8 cellular contexts compared by ENCODE assay signal in genomic region chr14:52067873-52068740, GRCh38. TPM values are rescaled to one million over a fixed set of nuclear protein-coding genes. Genes with fewer than 3 reads are reported as not detected.
DNase-seq lines count a peak whose midpoint lies in the region; TF ChIP-seq lines count a peak whose summit lies in the region.

No MANE protein-coding gene starts in this region.

- H3K4me1 Mint-ChIP-seq in MCF 10A (ENCODE audit: insufficient read depth, unreplicated experiment) = peaks cover 9% of the 10 kb centered on the region

- no TSS peak for BruUV-seq in MCF 10A (replicated peaks; lab: Mats Ljungman, UMichigan)

- POLR2A ChIA-PET in MCF 10A (lab: Yijun Ruan, JAX) = interaction anchor here (0.6 to 0.9 kb wide), 2 partner anchors 9 to 12 kb away, joined by 3 read pairs; no protein-coding TSS in a partner anchor

- no peaks in the 10 kb centered on the region for H3K27me3 Mint-ChIP-seq in MCF 10A (ENCODE audit: insufficient read depth, unreplicated experiment)

- no peaks in the 10 kb centered on the region for H3K36me3 Mint-ChIP-seq in MCF 10A (ENCODE audit: insufficient read depth, unreplicated experiment)

- H3K9me3 ChIP-seq in MG63 (no peaks in the 10 kb centered on the region), stomach smooth muscle (ENCODE audit: control insufficient read depth in 2 of 2, low read length in 2 of 2) (no peaks in the 10 kb centered on the region)

- DNase-seq in COLO668 (lab: John Stamatoyannopoulos, UW; ENCODE audit: unreplicated experiment) (peak; percentile 34), MG63 (no peak), MCF 10A (ENCODE audit: unreplicated experiment) (no peak), left kidney (ENCODE audit: low read depth, low spot score) (peak; percentile 73), H4 (ENCODE audit: low spot score) (no peak), A172 (ENCODE audit: low spot score) (no peak)
- DNase-seq in NK-92 treated with Interleukin-12 subunit alpha and Interleukin-12 subunit beta, amount 100 ng/mL, for 24 hours (lab: John Stamatoyannopoulos, UW) = no peak

- peaks cover 39% of the 10 kb centered on the region for H3K4me1 ChIP-seq in stomach smooth muscle (ENCODE audit: control insufficient read depth, insufficient read depth, low read length)

- H3K9me3 Mint-ChIP-seq in MCF 10A (ENCODE audit: unreplicated experiment) = no peaks in the 10 kb centered on the region

- no peaks in the 10 kb centered on the region for H3K36me3 ChIP-seq in MG63
- H3K36me3 ChIP-seq in stomach smooth muscle (ENCODE audit: control insufficient read depth in 2 of 2, insufficient read depth in 2 of 2, low read length in 2 of 2) = peaks cover 0 to 3% of the 10 kb centered on the region in 2 donors

- H3K27ac ChIP-seq in stomach smooth muscle (ENCODE audit: low read length) = peak overlapping the region; percentile 94

- H3K4me3 ChIP-seq in MG63 (peak overlapping the region; percentile 52), stomach smooth muscle (ENCODE audit: low read length in 2 of 2) (peak overlapping the region; percentile 96 to 98)

- no peak overlapping the region for H3K27ac Mint-ChIP-seq in MCF 10A (ENCODE audit: low read depth, unreplicated experiment)

- CTCF ChIA-PET in MCF 10A (lab: Yijun Ruan, JAX) = no interaction called here

- H3K9ac ChIP-seq in stomach smooth muscle (ENCODE audit: low read length in 2 of 2) = peak overlapping the region; percentile 88 to 92

- peak overlapping the region; percentile 22 for H3K4me3 Mint-ChIP-seq in MCF 10A (ENCODE audit: unreplicated experiment)

- TF ChIP-seq CTCF in MCF 10A (IDR thresholded peaks at IDR 0.05; ENCODE audit: unreplicated experiment) = no peak

- H3K27me3 ChIP-seq in MG63 (no peaks in the 10 kb centered on the region), stomach smooth muscle (ENCODE audit: control insufficient read depth in 1 of 2, insufficient read depth in 2 of 2, low read length in 2 of 2) (no peaks in the 10 kb centered on the region)

- intact Hi-C loops in MCF 10A (cut with micrococcal nuclease) = no loop called here

RNA-seq across cellular contexts. Expression of gene NID2, which starts 0.8 kb away (rescaled TPM):
- 2.3 and 4.6 TPM in 2 replicates for total RNA-seq in MG63 (2014; rRNA removed; shearing (Covaris generic); ENCODE audit: low replicate concordance)
- not detected in 2 replicates for total RNA-seq in MCF 10A (2022)
- 20.9 and 22.2 TPM in 2 replicates for total RNA-seq in H4 (2014; rRNA removed; shearing (Covaris generic))
- total RNA-seq in A172 (2014; rRNA removed; shearing (Covaris generic)) = not detected in 2 replicates

Comparison
In these comparisons a context has a peak if more than half of its experiments do, and no peak if none do; other contexts are left out.
1. DNase-seq: peak in COLO668 (single experiment) and left kidney (single experiment); none in MG63 (single experiment), MCF 10A (single experiment), H4 (single experiment), NK-92 treated with Interleukin-12 subunit alpha and Interleukin-12 subunit beta, amount 100 ng/mL, for 24 hours (single experiment) and A172 (single experiment).